Comparison of ENCODE assay signal across 27 cellular contexts in the genomic region with DNA sequence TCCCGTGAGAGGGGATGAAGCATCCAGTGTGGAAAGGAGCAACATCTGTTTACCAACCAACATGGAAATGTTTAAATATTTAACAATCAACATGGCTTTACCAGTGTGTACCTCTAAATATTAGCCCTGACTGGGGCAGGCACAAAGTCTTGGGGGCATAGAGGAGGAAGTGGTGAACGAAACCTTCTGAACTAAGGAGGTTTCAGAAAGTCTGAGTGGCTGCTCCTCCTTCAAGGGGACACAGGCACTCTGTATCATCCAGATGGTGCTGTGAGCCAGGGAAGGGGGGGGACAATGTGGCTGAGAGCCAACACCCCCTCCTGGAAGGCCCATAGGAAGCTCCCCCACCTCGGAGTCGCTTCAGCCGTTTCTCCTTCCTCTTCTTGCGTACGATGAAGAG.
DNase-seq lines count a peak whose midpoint lies in the region; ATAC-seq and TF ChIP-seq lines count a peak whose summit lies in the region.
"Had no signal": no experiment of that assay in that cellular context is flagged by ENCODE, and none has a peak within 500 bp of the region (broad histone marks: within the 10 kb centered on the region; RNA-seq: fewer than 3 reads in every experiment).

No MANE protein-coding gene starts in this region.

- no peak for TF ChIP-seq CTCF in OCI-LY3 (IDR thresholded peaks at IDR 0.05; ENCODE audit: low read depth, low read length)

- H3K9me3 ChIP-seq in BLaER1 treated with 17β-estradiol and CSF1 and Interleukin-3, amounts not matched to agents 10 nM and 100 nM (replicated peaks in 1 of 11): no peaks in the 10 kb centered on the region
- H3K9me3 ChIP-seq in OCI-LY3 (ENCODE audit: insufficient read depth, low read length): no peaks in the 10 kb centered on the region
- H3K9me3 ChIP-seq: A549, breast epithelium, gastrocnemius medialis, pancreas, right atrium auricular region had no signal

- H3K4me1 ChIP-seq in BLaER1 treated with 17β-estradiol and CSF1 and Interleukin-3, amounts not matched to agents 10 nM and 100 nM: peaks cover 0 to 37% (median 30%) of the 10 kb centered on the region in 10 experiments; a peak in 17 of 20 replicates
- H3K4me1 ChIP-seq in OCI-LY3 (ENCODE audit: low read length): peaks cover 36% of the 10 kb centered on the region
- H3K4me1 ChIP-seq: A549, breast epithelium, gastrocnemius medialis, pancreas, right atrium auricular region had no signal

- H4K20me1 ChIP-seq in BLaER1 treated with 17β-estradiol and CSF1 and Interleukin-3, amounts not matched to agents 10 nM and 100 nM: peaks cover 0 to 4% (median 0%) of the 10 kb centered on the region in 11 experiments; a peak in 2 of 22 replicates
- H4K20me1 ChIP-seq in OCI-LY3 (ENCODE audit: insufficient read depth, low read length): no peaks in the 10 kb centered on the region

- H2AFZ ChIP-seq in OCI-LY3 (ENCODE audit: low read depth, low read length): no peak overlapping the region

- peak; percentile 64 for ATAC-seq in GM18873 (IDR thresholded peaks at IDR 0.05; ENCODE audit: low FRiP score, unreplicated experiment)
- ATAC-seq in HG02798 (IDR thresholded peaks at IDR 0.05; ENCODE audit: poor library complexity, unreplicated experiment): peak; percentile 69
- ATAC-seq in HG02588 (IDR thresholded peaks at IDR 0.05; ENCODE audit: unreplicated experiment): no peak
- ATAC-seq: A549; activated T-cell treated with anti-CD3 and anti-CD28 coated beads, Interleukin-2, amount 50 U/mL, for 4 hours; gastrocnemius medialis; natural killer cell; pancreas; stimulated activated effector memory CD8-positive, alpha-beta T cell treated with anti-CD3 and anti-CD28 coated beads, Interleukin-12 subunit alpha, Interleukin-12 subunit beta, amount 100 ng/mL, for 72 hours had no signal

- H3K79me2 ChIP-seq in OCI-LY3 (ENCODE audit: low read length): no peaks in the 10 kb centered on the region

- H3K27me3 ChIP-seq in BLaER1 treated with 17β-estradiol and CSF1 and Interleukin-3, amounts not matched to agents 10 nM and 100 nM: no peaks in the 10 kb centered on the region
- H3K27me3 ChIP-seq in OCI-LY3 (ENCODE audit: low read depth, low read length): no peaks in the 10 kb centered on the region
- H3K27me3 ChIP-seq: breast epithelium, gastrocnemius medialis, pancreas, right atrium auricular region had no signal

- H3K4me3 ChIP-seq in BLaER1 treated with 17β-estradiol and CSF1 and Interleukin-3, amounts not matched to agents 10 nM and 100 nM: no peak overlapping the region
- H3K4me3 ChIP-seq in OCI-LY3 (ENCODE audit: low read length): peak overlapping the region; percentile 29; the same call in 1 of the 2 replicates
- H3K4me3 ChIP-seq: A549, breast epithelium, coronary artery, gastrocnemius medialis, pancreas, right atrium auricular region, SK-N-MC had no signal

- no peak overlapping the region for H3K9ac ChIP-seq in BLaER1 treated with 17β-estradiol and CSF1 and Interleukin-3, amounts not matched to agents 10 nM and 100 nM
- H3K9ac ChIP-seq in OCI-LY3 (ENCODE audit: low read length): peak overlapping the region; percentile 16; the same call in 1 of the 2 replicates

- no peaks in the 10 kb centered on the region for H3K36me3 ChIP-seq in BLaER1 treated with 17β-estradiol and CSF1 and Interleukin-3, amounts not matched to agents 10 nM and 100 nM
- H3K36me3 ChIP-seq in OCI-LY3 (replicated peaks; ENCODE audit: low read depth, low read length): peaks cover 6% of the 10 kb centered on the region
- H3K36me3 ChIP-seq: breast epithelium, gastrocnemius medialis, pancreas, right atrium auricular region had no signal

- H3K4me2 ChIP-seq in BLaER1 treated with 17β-estradiol and CSF1 and Interleukin-3, amounts not matched to agents 10 nM and 100 nM: peak overlapping the region in 10 of 11 experiments; percentile 5 to 64 (median 48); a peak in 20 of 22 replicates
- H3K4me2 ChIP-seq in OCI-LY3 (ENCODE audit: low read length): peak overlapping the region; percentile 71
- H3K4me2 ChIP-seq: A549 had no signal

- DNase-seq in kidney glomerular epithelial cell (lab: John Stamatoyannopoulos, UW): no peak
- DNase-seq in NCI-H1105 (lab: John Stamatoyannopoulos, UW): no peak
- no peak for DNase-seq in OCI-M1 (lab: John Stamatoyannopoulos, UW)
- DNase-seq: activated CD4-positive, alpha-beta T cell treated with anti-CD3 and anti-CD28 coated beads for 4 hours; activated T-cell treated with anti-CD3 and anti-CD28 coated beads, Interleukin-2, amount 50 U/mL, for 4 hours; amniotic stem cell; gastrocnemius medialis; HCEC 1CT; hypothalamus; natural killer cell; NCI-H2029 treated with DMSO at 0.1 percent for 48 hours; NCI-H345; NCI-H774; pancreas; stimulated activated CD4-positive, alpha-beta T cell treated with anti-CD3 and anti-CD28 coated beads, Interleukin-2, amount 100 ng/mL, for 48 hours had no signal

- no peak overlapping the region for H3K27ac ChIP-seq in BLaER1 treated with 17β-estradiol and CSF1 and Interleukin-3, amounts not matched to agents 10 nM and 100 nM
- peak overlapping the region; percentile 53 for H3K27ac ChIP-seq in OCI-LY3 (ENCODE audit: low read length)
- H3K27ac ChIP-seq: A549, breast epithelium, coronary artery, gastrocnemius medialis, HL-60, pancreas, right atrium auricular region, SK-N-MC had no signal
